Comparison of ENCODE assay signal across 23 cellular contexts in the genomic region with DNA sequence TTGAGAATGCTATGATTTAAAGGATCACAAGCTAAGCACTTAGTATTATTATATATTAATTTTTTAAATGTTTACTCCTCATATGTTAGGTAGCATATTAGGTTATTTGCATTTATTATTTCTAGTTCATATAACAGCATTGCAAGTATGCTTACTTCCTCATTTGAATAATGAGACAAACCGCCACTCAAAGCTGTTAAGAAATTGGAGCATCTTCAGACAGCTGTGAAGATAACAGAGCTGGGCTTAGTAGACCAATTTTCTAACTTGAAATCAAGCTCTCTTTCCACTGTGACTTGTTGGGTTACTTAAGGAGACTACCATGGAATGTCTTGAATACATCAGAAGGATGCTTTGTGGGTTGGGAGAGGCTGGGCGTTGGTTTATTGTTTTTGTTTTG.
"Had no signal": no experiment of that assay in that cellular context is flagged by ENCODE, and none has a peak within 500 bp of the region (broad histone marks: within the 10 kb centered on the region; RNA-seq: fewer than 3 reads in every experiment).

No MANE protein-coding gene starts in this region.

- ATAC-seq: effector memory CD8-positive, alpha-beta T cell; foreskin keratinocyte; left colon; left ventricle myocardium superior; naive thymus-derived CD4-positive, alpha-beta T cell; psoas muscle; stimulated activated naive B cell treated with anti-CD40 and anti-IgM and Interleukin-4, amounts not matched to agents 10 μg/mL and 1 μg/mL and 100 μg/mL, for 72 hours; stimulated activated naive CD8-positive, alpha-beta T cell treated with anti-CD3 and anti-CD28 coated beads, Interleukin-15, amount 100 ng/mL, for 72 hours; upper lobe of right lung had no signal

- H3K4me1 ChIP-seq: esophagus squamous epithelium, foreskin keratinocyte, psoas muscle, sigmoid colon, testis, tibial nerve, upper lobe of right lung, vagina had no signal

- H3K27ac ChIP-seq: epithelial cell of prostate, esophagus squamous epithelium, foreskin keratinocyte, hepatocyte, psoas muscle, sigmoid colon, skin epidermis, testis, tibial nerve, upper lobe of right lung, vagina had no signal

- H2AFZ ChIP-seq: hepatocyte had no signal

- H3K4me3 ChIP-seq: esophagus squamous epithelium, hepatocyte, lung, psoas muscle, sigmoid colon, skin epidermis, testis, tibial nerve, upper lobe of right lung, vagina had no signal

- H3K9me3 ChIP-seq: esophagus squamous epithelium, psoas muscle, testis, upper lobe of right lung, vagina had no signal

- DNase-seq: effector memory CD8-positive, alpha-beta T cell; esophagus squamous epithelium; foreskin keratinocyte; head of caudate nucleus; left colon; left ventricle myocardium superior; mesendoderm; naive thymus-derived CD4-positive, alpha-beta T cell; nephron progenitor cell; psoas muscle; sigmoid colon; stimulated activated CD4-positive, alpha-beta T cell treated with anti-CD3 and anti-CD28 coated beads, Interleukin-2, amount 100 ng/mL, for 24 hours; stimulated activated CD4-positive, alpha-beta T cell treated with anti-CD3 and anti-CD28 coated beads, Interleukin-4, amount 100 ng/mL, for 4 hours; stimulated activated naive B cell treated with anti-CD40 and anti-IgM and Interleukin-4, amounts not matched to agents 10 μg/mL and 1 μg/mL and 100 μg/mL, for 72 hours; stimulated activated naive CD8-positive, alpha-beta T cell treated with anti-CD3 and anti-CD28 coated beads, Interleukin-15, amount 100 ng/mL, for 72 hours; testis; upper lobe of right lung had no signal

- H3K79me2 ChIP-seq: hepatocyte had no signal

- H3K27me3 ChIP-seq: esophagus squamous epithelium, foreskin keratinocyte, hepatocyte, sigmoid colon, testis, tibial nerve, upper lobe of right lung, vagina had no signal

- H3K36me3 ChIP-seq: esophagus squamous epithelium, sigmoid colon, tibial nerve, upper lobe of right lung, vagina had no signal

- H3K4me2 ChIP-seq: hepatocyte had no signal
